1 cellular context compared by ENCODE assay signal in genomic region chr9:7259544-7260241, GRCh38.
TF ChIP-seq lines count a peak whose summit lies in the region.

No MANE protein-coding gene starts in this region.

TF ChIP-seq in Ishikawa, 13 proteins besides CTCF, POLR2A, EP300 and RAD21 (continued from another document):
- TF ChIP-seq USF1 (IDR thresholded peaks at IDR 0.05) = no peak
- TF ChIP-seq FOXM1 (IDR thresholded peaks at IDR 0.05; ENCODE audit: borderline replicate concordance, low read depth) = no peak
- TF ChIP-seq CEBPB (IDR thresholded peaks at IDR 0.05) = no peak
- TF ChIP-seq YY1 (IDR thresholded peaks at IDR 0.05; ENCODE audit: low read depth) = no peak
- no peak for TF ChIP-seq TEAD4 (IDR thresholded peaks at IDR 0.05)
- no peak for TF ChIP-seq ZBTB7A (IDR thresholded peaks at IDR 0.05; ENCODE audit: low read depth)
- no peak for TF ChIP-seq TCF12 (IDR thresholded peaks at IDR 0.05; ENCODE audit: low read depth)
- no peak for TF ChIP-seq TAF1 (IDR thresholded peaks at IDR 0.05; ENCODE audit: low read depth)
- no peak for TF ChIP-seq CREB1 (IDR thresholded peaks at IDR 0.05; ENCODE audit: low read depth)
TF ChIP-seq in Ishikawa: peak in this region for 0.
